Comparison of ENCODE assay signal across 8 cellular contexts in genomic region chr12:25364529-25365339, GRCh38.
A peak's percentile ranks its signal among the peaks of the same experiment; 100 is the strongest.
DNase-seq lines count a peak whose midpoint lies in the region; ATAC-seq and TF ChIP-seq lines count a peak whose summit lies in the region.

No MANE protein-coding gene starts in this region.

- H3K4me2 ChIP-seq in SK-N-SH = no peak overlapping the region

- H3K4me3 ChIP-seq in SK-N-SH (ENCODE audit: low read depth in 2 of 2, low read length in 1 of 2) (no peak overlapping the region), WERI-Rb-1 (ENCODE audit: low read depth, low read length) (no peak overlapping the region)

- peak overlapping the region; percentile 54; the same call in 1 of the 2 replicates for H2AFZ ChIP-seq in SK-N-SH (ENCODE audit: low read depth)

- H3K79me2 ChIP-seq in SK-N-SH (ENCODE audit: insufficient read depth) = no peaks in the 10 kb centered on the region

- H3F3A ChIP-seq in SK-N-SH (replicated peaks; ENCODE audit: insufficient read depth) = no peaks in the 10 kb centered on the region

- H3K36me3 ChIP-seq in SK-N-SH (replicated peaks in 1 of 2; ENCODE audit: control insufficient read depth in 1 of 2, insufficient read depth in 2 of 2, low read length in 1 of 2) = no peaks in the 10 kb centered on the region
- H3K36me3 ChIP-seq in WERI-Rb-1 = no peaks in the 10 kb centered on the region

- H3K9me3 ChIP-seq in SK-N-SH = no peaks in the 10 kb centered on the region
- no peaks in the 10 kb centered on the region for H3K9me3 ChIP-seq in WERI-Rb-1 (ENCODE audit: severe bottlenecking)

- CTCF ChIA-PET in SK-N-SH (lab: Yijun Ruan, JAX) = interaction anchor here (0.8 to 1.7 kb wide), 3 partner anchors 10 to 149 kb away, joined by 3 to 5 read pairs (median 3); no protein-coding TSS in a partner anchor

- no peak overlapping the region; the same call in 1 of the 2 replicates for H3K9ac ChIP-seq in SK-N-SH

- H3K27me3 ChIP-seq in SK-N-SH (ENCODE audit: insufficient read depth) = no peaks in the 10 kb centered on the region
- H3K27me3 ChIP-seq in WERI-Rb-1 (ENCODE audit: insufficient read depth, low read depth, severe bottlenecking) = no peaks in the 10 kb centered on the region

- H3K27ac ChIP-seq in SK-N-SH (ENCODE audit: low read depth in 2 of 2, low read length in 1 of 2) (peak overlapping the region in 1 of 2 experiments; percentile 73; a peak in 1 of 4 replicates), WERI-Rb-1 (no peak overlapping the region)

- TF ChIP-seq CTCF in SK-N-SH (IDR thresholded peaks at IDR 0.05) (no peak), WERI-Rb-1 (IDR thresholded peaks at IDR 0.05; ENCODE audit: low read depth, low read length) (no peak)

- WGBS in SK-N-SH (ENCODE audit: low lambda C conversion rate) = 76% methylated on average over 5 of the region's 5 CpGs

- H3K9me2 ChIP-seq in SK-N-SH = no peaks in the 10 kb centered on the region

- no peak for TF ChIP-seq RAD21 in SK-N-SH (IDR thresholded peaks at IDR 0.05; ENCODE audit: low read length)

- ATAC-seq in GM19043 (IDR thresholded peaks at IDR 0.05; ENCODE audit: low read depth, unreplicated experiment) (peak; percentile 59), HG02870 (IDR thresholded peaks at IDR 0.05; ENCODE audit: unreplicated experiment) (peak; percentile 84)

- peak in 1 of 2 experiments; percentile 70; a peak in 2 of 4 replicates for TF ChIP-seq EP300 in SK-N-SH (IDR thresholded peaks at IDR 0.05; ENCODE audit: borderline replicate concordance in 1 of 2, low read depth in 1 of 2, low read length in 1 of 2)

- peaks cover 0 to 11% of the 10 kb centered on the region in 2 experiments; a peak in 3 of 4 replicates for H3K4me1 ChIP-seq in SK-N-SH (ENCODE audit: control insufficient read depth in 1 of 2, insufficient read depth in 2 of 2, low read depth in 1 of 2, low read length in 1 of 2)

- DNase-seq in SK-N-SH (peak; percentile 73), iPS-NIHi11 (ENCODE audit: low spot score) (no peak), NOMO-1 treated with dmso at 0.1 percent for 144 hours (lab: John Stamatoyannopoulos, UW; ENCODE audit: unreplicated experiment) (no peak), WERI-Rb-1 (no peak), NCI-H146 (lab: John Stamatoyannopoulos, UW) (no peak)
- peak; percentile 54 for DNase-seq in stimulated activated CD4-positive, alpha-beta T cell treated with anti-CD3 and anti-CD28 coated beads, Interleukin-1b, Interleukin-23, amount 100 ng/mL, for 48 hours

- POLR2A ChIA-PET in SK-N-SH (lab: Yijun Ruan, JAX) = interaction anchor here (1.0 kb wide), 1 partner anchor 594 kb away, joined by 3 read pairs; the partner anchor contains the start of gene RASSF8

- no peaks in the 10 kb centered on the region for H4K20me1 ChIP-seq in SK-N-SH (ENCODE audit: insufficient read depth)

TF ChIP-seq in SK-N-SH, 30 proteins besides CTCF, POLR2A, EP300 and RAD21:
- TF ChIP-seq GABPA (IDR thresholded peaks at IDR 0.05; ENCODE audit: low read depth) (no peak), RCOR1 (IDR thresholded peaks at IDR 0.05; ENCODE audit: low read length) (peak; percentile 62; the same call in 1 of the 2 replicates)

Comparison
In these comparisons a context has a peak if more than half of its experiments do, and no peak if none do; other contexts are left out.
1. DNase-seq: peak in SK-N-SH (single experiment) and stimulated activated CD4-positive, alpha-beta T cell treated with anti-CD3 and anti-CD28 coated beads, Interleukin-1b, Interleukin-23, amount 100 ng/mL, for 48 hours (single experiment); none in iPS-NIHi11 (single experiment), NOMO-1 treated with dmso at 0.1 percent for 144 hours (single experiment), WERI-Rb-1 (single experiment) and NCI-H146 (single experiment).